20 cellular contexts compared by ENCODE assay signal in the genomic region with DNA sequence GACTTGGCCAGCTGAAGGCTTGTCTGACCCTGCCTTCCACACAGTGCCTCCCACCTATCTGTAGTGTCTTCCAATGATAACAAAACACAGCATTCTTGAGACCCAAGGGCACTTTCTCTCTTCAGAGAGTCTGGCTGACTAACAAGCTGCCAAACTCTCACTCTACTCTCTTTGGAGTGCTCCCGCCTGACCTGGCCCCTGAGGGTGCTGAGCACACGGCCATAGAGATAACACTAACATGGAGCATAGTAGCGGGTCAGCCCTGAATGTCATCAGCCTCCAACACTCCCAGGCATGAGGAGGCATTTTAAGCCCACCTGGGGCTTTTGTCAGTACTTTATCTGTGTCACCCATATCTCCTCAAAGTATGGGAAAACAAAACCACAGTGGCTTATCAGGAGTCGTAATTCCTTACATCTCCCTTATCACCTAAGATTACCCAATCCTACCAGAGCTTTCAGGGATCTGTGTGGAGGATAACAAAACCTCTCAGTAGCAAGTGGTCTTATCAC.
DNase-seq lines count a peak whose midpoint lies in the region; ATAC-seq and TF ChIP-seq lines count a peak whose summit lies in the region.
"Had no signal": no experiment of that assay in that cellular context is flagged by ENCODE, and none has a peak within 500 bp of the region (broad histone marks: within the 10 kb centered on the region; RNA-seq: fewer than 3 reads in every experiment).

No MANE protein-coding gene starts in this region.

- H3K4me2 ChIP-seq in GM23248 (ENCODE audit: unreplicated experiment), result no peak overlapping the region
- H3K4me2 ChIP-seq: BLaER1 had no signal

- no peak overlapping the region for H2AFZ ChIP-seq in GM23248

- no peaks in the 10 kb centered on the region for H4K20me1 ChIP-seq in GM23248 (ENCODE audit: insufficient read depth)
- H4K20me1 ChIP-seq: BLaER1 had no signal

- H3F3A ChIP-seq in GM23248 (ENCODE audit: insufficient read depth), result no peaks in the 10 kb centered on the region; the same call in 1 of the 2 replicates

- no peak for ATAC-seq in HG03135 (IDR thresholded peaks at IDR 0.05; ENCODE audit: unreplicated experiment)
- ATAC-seq: CD8-positive, alpha-beta T cell; SK-N-SH treated with all-trans-retinoic acid at 6 μM for 48 hours had no signal

- H3K27ac Mint-ChIP-seq in progenitor cell of endocrine pancreas, result peak overlapping the region; percentile 37
- H3K27ac Mint-ChIP-seq: CD8-positive, alpha-beta T cell had no signal

- H3K79me2 ChIP-seq in GM23248 (ENCODE audit: insufficient read depth), result no peaks in the 10 kb centered on the region

- H3K9ac ChIP-seq in GM23248, result no peak overlapping the region
- H3K9ac ChIP-seq: BLaER1 had no signal

- no peak overlapping the region for H3K4me3 Mint-ChIP-seq in progenitor cell of endocrine pancreas (ENCODE audit: low read depth)
- H3K4me3 Mint-ChIP-seq: CD8-positive, alpha-beta T cell had no signal

- H3K27me3 ChIP-seq in cardiac muscle cell, result peaks cover 27% of the 10 kb centered on the region
- H3K27me3 ChIP-seq in left ventricle myocardium inferior (ENCODE audit: low read depth), result no peaks in the 10 kb centered on the region
- H3K27me3 ChIP-seq in GM23248 (replicated peaks; ENCODE audit: insufficient read depth), result no peaks in the 10 kb centered on the region
- H3K27me3 ChIP-seq: BLaER1, Peyer's patch had no signal

- peak overlapping the region; percentile 75 for H3K27ac ChIP-seq in cardiac muscle cell
- no peak overlapping the region for H3K27ac ChIP-seq in left ventricle myocardium inferior (replicated peaks)
- H3K27ac ChIP-seq in GM23248, result no peak overlapping the region
- H3K27ac ChIP-seq: 22Rv1, BLaER1, Peyer's patch had no signal

- 92% methylated on average over 4 of the region's 4 CpGs for WGBS in GM23248 (ENCODE audit: low coverage in 1 of 2, low lambda C conversion rate in 2 of 2, missing lambda C conversion rate in 2 of 2), 2 experiments

- H3K4me3 ChIP-seq in cardiac muscle cell (no peak overlapping the region), left ventricle myocardium inferior (no peak overlapping the region), fibroblast of villous mesenchyme (ENCODE audit: low read depth, low read length) (no peak overlapping the region), GM23248 (no peak overlapping the region)
- H3K4me3 ChIP-seq: BLaER1, Peyer's patch had no signal

- H3K36me3 Mint-ChIP-seq in progenitor cell of endocrine pancreas (ENCODE audit: insufficient read depth), result no peaks in the 10 kb centered on the region
- H3K36me3 Mint-ChIP-seq: CD8-positive, alpha-beta T cell had no signal

- TF ChIP-seq CTCF in cardiac muscle cell (IDR thresholded peaks at IDR 0.05; ENCODE audit: low read depth, low read length) (no peak), left ventricle myocardium inferior (IDR thresholded peaks at IDR 0.05; ENCODE audit: borderline replicate concordance) (no peak), fibroblast of villous mesenchyme (IDR thresholded peaks at IDR 0.05; ENCODE audit: insufficient read depth, low read depth, low read length) (no peak), progenitor cell of endocrine pancreas (IDR thresholded peaks at IDR 0.05; ENCODE audit: unreplicated experiment) (no peak)

- H3K9me3 ChIP-seq in cardiac muscle cell (ENCODE audit: low read depth), result no peaks in the 10 kb centered on the region
- H3K9me3 ChIP-seq in left ventricle myocardium inferior (replicated peaks), result no peaks in the 10 kb centered on the region
- H3K9me3 ChIP-seq in GM23248 (ENCODE audit: low read depth), result no peaks in the 10 kb centered on the region
- H3K9me3 ChIP-seq: BLaER1, Peyer's patch had no signal

- no peaks in the 10 kb centered on the region for H3K9me2 ChIP-seq in GM23248 (ENCODE audit: insufficient read depth)

- DNase-seq in cardiac muscle cell (ENCODE audit: low read depth in 1 of 2, low spot score in 1 of 2) (peak in 1 of 2 donors; percentile 79), left ventricle myocardium inferior (no peak), OCI-M2 (lab: John Stamatoyannopoulos, UW; ENCODE audit: unreplicated experiment) (peak; percentile 82), fibroblast of villous mesenchyme (ENCODE audit: low read depth) (peak; percentile 37), progenitor cell of endocrine pancreas (ENCODE audit: low spot score, unreplicated experiment) (no peak), GM23248 (no peak), AG08396 (ENCODE audit: low spot score) (no peak)
- DNase-seq: CD8-positive, alpha-beta T cell; DMS 273 treated with DMSO at 0.1 percent for 48 hours; GF-D8; KBM-7; NCI-H1436; NCI-H2081; NCI-H524; Peyer's patch; SHP77 had no signal

- peaks cover 35% of the 10 kb centered on the region for H3K27me3 Mint-ChIP-seq in progenitor cell of endocrine pancreas

- H3K4me1 ChIP-seq in cardiac muscle cell (ENCODE audit: low read depth) (peaks cover 17% of the 10 kb centered on the region), left ventricle myocardium inferior (no peaks in the 10 kb centered on the region), GM23248 (ENCODE audit: insufficient read depth) (0 out of 2 replicates have a peak, but pooled peaks cover 3% of the 10 kb centered on the region)
- H3K4me1 ChIP-seq: BLaER1, Peyer's patch had no signal

- no peaks in the 10 kb centered on the region for H3K9me3 Mint-ChIP-seq in progenitor cell of endocrine pancreas (ENCODE audit: low read depth)
- H3K9me3 Mint-ChIP-seq: CD8-positive, alpha-beta T cell had no signal

- intact Hi-C loops in left ventricle myocardium inferior (cut with micrococcal nuclease), result no loop called here

- H3K4me1 Mint-ChIP-seq in progenitor cell of endocrine pancreas (ENCODE audit: low read depth), result peaks cover 21% of the 10 kb centered on the region

- in situ Hi-C loops in GM23248 (cut with MboI), result no loop called here

- no peaks in the 10 kb centered on the region for H3K36me3 ChIP-seq in cardiac muscle cell
- H3K36me3 ChIP-seq in left ventricle myocardium inferior, result no peaks in the 10 kb centered on the region
- H3K36me3 ChIP-seq in GM23248 (ENCODE audit: low read depth), result no peaks in the 10 kb centered on the region
- H3K36me3 ChIP-seq: BLaER1, Peyer's patch had no signal

Comparison
In these comparisons a context has a peak if more than half of its experiments do, and no peak if none do; other contexts are left out.
1. DNase-seq: peak in OCI-M2 (single experiment) and fibroblast of villous mesenchyme (single experiment); none in left ventricle myocardium inferior (single experiment), progenitor cell of endocrine pancreas (single experiment), GM23248 (single experiment) and AG08396 (single experiment).